In genomic region chr12:92854344-92854743, GRCh38 we compare ENCODE assay signal across 19 cellular contexts.
"Had no signal": no experiment of that assay in that cellular context is flagged by ENCODE, and none has a peak within 500 bp of the region (broad histone marks: within the 10 kb centered on the region; RNA-seq: fewer than 3 reads in every experiment).

No MANE protein-coding gene starts in this region.

- DNase-seq: cortex of kidney; dorsolateral prefrontal cortex; effector CD8-positive, alpha-beta T cell; heart right ventricle; hypothalamus; islet precursor cell; left lung; lower lobe of right lung; naive thymus-derived CD4-positive, alpha-beta T cell; posterior cingulate gyrus; sigmoid colon; stimulated activated CD4-positive, alpha-beta T cell treated with anti-CD3 and anti-CD28 coated beads, Interleukin-2, amount 100 ng/mL, for 24 hours; stimulated activated CD4-positive, alpha-beta T cell treated with anti-CD3 and anti-CD28 coated beads, Interleukin-4, amount 100 ng/mL, for 4 hours; stimulated activated naive B cell treated with anti-CD40 and anti-IgM and Interleukin-4, amounts not matched to agents 10 μg/mL and 1 μg/mL and 100 μg/mL, for 72 hours; stimulated activated naive CD8-positive, alpha-beta T cell treated with anti-CD3 and anti-CD28 coated beads, Interleukin-15, amount 100 ng/mL, for 72 hours; testis; transverse colon had no signal

- H3K27me3 ChIP-seq: dorsolateral prefrontal cortex, heart right ventricle, left lung, sigmoid colon, testis, transverse colon had no signal

- H3K9me3 ChIP-seq: heart right ventricle, left lung, lower lobe of right lung, sigmoid colon, testis, transverse colon had no signal

- ATAC-seq: esophagus mucosa; heart right ventricle; left lung; lower lobe of right lung; naive thymus-derived CD4-positive, alpha-beta T cell; stimulated activated naive B cell treated with anti-CD40 and anti-IgM and Interleukin-4, amounts not matched to agents 10 μg/mL and 1 μg/mL and 100 μg/mL, for 72 hours; stimulated activated naive CD8-positive, alpha-beta T cell treated with anti-CD3 and anti-CD28 coated beads, Interleukin-15, amount 100 ng/mL, for 72 hours had no signal

- H3K4me1 ChIP-seq: heart right ventricle, left lung, lower lobe of right lung, testis, transverse colon had no signal

- H3K4me3 ChIP-seq: dorsolateral prefrontal cortex, heart right ventricle, left lung, lower lobe of right lung, sigmoid colon, skin epidermis, testis, transverse colon had no signal

- H3K27ac ChIP-seq: dorsolateral prefrontal cortex, heart right ventricle, left lung, lower lobe of right lung, sigmoid colon, skin epidermis, testis, transverse colon had no signal
